8 cellular contexts compared by ENCODE assay signal in the genomic region with DNA sequence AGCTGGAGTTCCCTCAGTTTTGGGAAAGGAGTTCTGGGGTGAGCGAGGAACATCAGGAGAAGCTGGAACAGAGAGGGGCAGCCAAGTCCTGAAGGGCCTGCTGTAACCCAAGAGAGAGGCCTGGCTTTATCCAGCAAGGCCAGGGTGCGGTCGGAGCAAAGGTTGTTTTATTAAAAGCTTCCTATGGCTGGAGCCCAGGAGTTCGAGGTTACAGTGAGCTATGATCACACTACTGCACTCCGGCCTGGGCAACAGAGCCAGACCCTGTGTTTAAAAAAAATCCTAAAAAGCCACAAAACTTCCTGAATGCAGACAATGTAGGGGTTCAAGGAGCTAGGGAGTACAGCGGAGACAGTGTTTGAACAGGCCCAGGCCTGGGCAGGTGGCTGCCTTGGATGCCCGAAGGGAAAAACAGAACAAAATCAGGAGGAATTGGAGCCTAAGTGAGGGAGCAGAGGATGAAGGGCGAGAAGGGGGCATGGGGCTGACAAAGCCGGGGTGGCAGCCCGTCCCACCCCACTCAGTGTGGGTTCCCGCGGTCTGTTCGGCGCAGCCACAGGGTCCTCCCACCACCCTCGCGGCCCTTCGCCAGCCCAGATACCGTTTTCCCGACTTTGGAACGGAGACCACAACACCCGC. TPM values are rescaled to one million over a fixed set of nuclear protein-coding genes. Genes with fewer than 3 reads are reported as not detected.
DNase-seq lines count a peak whose midpoint lies in the region; ATAC-seq, FAIRE-seq and TF ChIP-seq lines count a peak whose summit lies in the region.

No MANE protein-coding gene starts in this region.

- no peak for DNase-seq in IMR-90
- no peak for DNase-seq in astrocyte (ENCODE audit: low read depth)
- DNase-seq in stromal cell of bone marrow (ENCODE audit: low read depth) = peak; percentile 31
- DNase-seq in NCI-H146 (lab: John Stamatoyannopoulos, UW) = no peak

- peak overlapping the region; percentile 94 for H2BK120ac ChIP-seq in IMR-90 (ENCODE audit: low read depth, low read length)

- H4K5ac ChIP-seq in IMR-90 (ENCODE audit: low read depth, low read length) = peak overlapping the region; percentile 81

- H4K20me1 ChIP-seq in IMR-90 (ENCODE audit: insufficient read depth, low read length) (no peaks in the 10 kb centered on the region), astrocyte (ENCODE audit: insufficient read depth, low read length) (no peaks in the 10 kb centered on the region)

- peak overlapping the region; percentile 98 for H3K27ac ChIP-seq in ACC112 (ENCODE audit: low read depth, low read length)
- peak overlapping the region; percentile 99 for H3K27ac ChIP-seq in IMR-90 (ENCODE audit: insufficient read depth, low read length)
- peak overlapping the region; percentile 100 for H3K27ac ChIP-seq in astrocyte (ENCODE audit: low read depth, low read length)
- peak overlapping the region; percentile 99 for H3K27ac ChIP-seq in layer of hippocampus (ENCODE audit: low read depth, low read length)

- peak; percentile 52 for TF ChIP-seq POLR2A in IMR-90 (IDR thresholded peaks at IDR 0.05; ENCODE audit: low read depth, low read length)

- H2AK5ac ChIP-seq in IMR-90 (ENCODE audit: low read depth, low read length) = peak overlapping the region; percentile 100

- H3K14ac ChIP-seq in IMR-90 (replicated peaks; ENCODE audit: low read depth, low read length) = peak overlapping the region; percentile 98

- TF ChIP-seq CTCF in IMR-90 (conservative IDR thresholded peaks at IDR 0.05; ENCODE audit: low read depth, low read length) (no peak), astrocyte (IDR thresholded peaks at IDR 0.05; ENCODE audit: insufficient read depth, low read depth, low read length) (no peak)

- WGBS in IMR-90 (ENCODE audit: extremely low coverage in 2 of 2, insufficient read length in 1 of 2), 2 experiments = 3% methylated on average over 12 of the region's 21 CpGs; no CpG with 5 or more reads in 1 of the 2 experiments

- peak overlapping the region; percentile 88 for H3K4me3 ChIP-seq in ACC112 (ENCODE audit: low read depth, low read length)
- peak overlapping the region; percentile 73 for H3K4me3 ChIP-seq in IMR-90 (ENCODE audit: insufficient read depth, low read depth, low read length)
- peak overlapping the region; percentile 72 for H3K4me3 ChIP-seq in astrocyte (ENCODE audit: insufficient read depth, low read depth, low read length)

- H3K4me2 ChIP-seq in IMR-90 (ENCODE audit: low read depth, low read length) (peak overlapping the region; percentile 96), astrocyte (ENCODE audit: low read length) (peak overlapping the region; percentile 98)

- peak overlapping the region; percentile 98 for H2BK5ac ChIP-seq in IMR-90 (ENCODE audit: low read depth, low read length, poor library complexity, severe bottlenecking)

- H3K56ac ChIP-seq in IMR-90 (ENCODE audit: extremely low read depth, insufficient read depth, low read length) = peak overlapping the region; percentile 96

- dilution Hi-C loops in IMR-90 (cut with HindIII; ENCODE audit: low sequenced_read_pairs, unreplicated experiment) = no loop called here

- peak overlapping the region; percentile 82 for H3K4me3 Mint-ChIP-seq in astrocyte (ENCODE audit: unreplicated experiment)

- H3K4me1 Mint-ChIP-seq in astrocyte (ENCODE audit: low read depth, unreplicated experiment) = peaks cover 34% of the 10 kb centered on the region

- H3K27ac Mint-ChIP-seq in astrocyte (ENCODE audit: unreplicated experiment) = peak overlapping the region; percentile 98

- peak overlapping the region; percentile 83 for H3K18ac ChIP-seq in IMR-90 (ENCODE audit: low read depth, low read length)

- H3K79me2 ChIP-seq in ACC112 (ENCODE audit: control insufficient read depth, insufficient read depth, low read length, unreplicated experiment) = peaks cover 60% of the 10 kb centered on the region
- H3K79me2 ChIP-seq in astrocyte (ENCODE audit: insufficient read depth, low read length) = peaks cover 64% of the 10 kb centered on the region

- H3K27me3 ChIP-seq in ACC112 (ENCODE audit: insufficient read depth, low read length) (no peaks in the 10 kb centered on the region), IMR-90 (ENCODE audit: control insufficient read depth, insufficient read depth, low read length) (no peaks in the 10 kb centered on the region), astrocyte (ENCODE audit: insufficient read depth, low read length) (no peaks in the 10 kb centered on the region), layer of hippocampus (ENCODE audit: control insufficient read depth, insufficient read depth, low read length) (no peaks in the 10 kb centered on the region)

- peak overlapping the region; percentile 98 for H3K23ac ChIP-seq in IMR-90 (ENCODE audit: low read depth, low read length)

- TF ChIP-seq RAD21 in IMR-90 (IDR thresholded peaks at IDR 0.05; ENCODE audit: low read length) = no peak; the same call in 1 of the 2 replicates

- H2BK20ac ChIP-seq in IMR-90 (ENCODE audit: low read depth, low read length) = peak overlapping the region; percentile 46

- peak overlapping the region; percentile 100 for H2AK9ac ChIP-seq in IMR-90 (replicated peaks; ENCODE audit: low read depth, low read length, poor library complexity)

- H3K4me1 ChIP-seq in ACC112 (ENCODE audit: control insufficient read depth, insufficient read depth, low read length, unreplicated experiment) (peaks cover 58% of the 10 kb centered on the region), IMR-90 (ENCODE audit: control insufficient read depth, insufficient read depth, low read length) (peaks cover 23% of the 10 kb centered on the region), astrocyte (ENCODE audit: insufficient read depth, low read length) (peaks cover 56% of the 10 kb centered on the region)

- TSS peak; percentile 94 for BruUV-seq in IMR-90 (replicated peaks; lab: Mats Ljungman, UMichigan)

- peaks cover 4% of the 10 kb centered on the region for H3K9me1 ChIP-seq in IMR-90 (ENCODE audit: insufficient read depth, low read length)

- H3K4ac ChIP-seq in IMR-90 (ENCODE audit: low read depth, low read length) = peak overlapping the region; percentile 99

- ATAC-seq in GM19372 (IDR thresholded peaks at IDR 0.05; ENCODE audit: low read depth, unreplicated experiment) (peak; percentile 21), IMR-90 (ENCODE audit: low read depth) (no peak), GM19467 (IDR thresholded peaks at IDR 0.05; ENCODE audit: unreplicated experiment) (no peak)

- peak overlapping the region; percentile 86 for H3K9ac ChIP-seq in IMR-90 (ENCODE audit: low read depth, low read length)
- H3K9ac ChIP-seq in astrocyte (ENCODE audit: low read length) = peak overlapping the region; percentile 99

- in situ Hi-C loops in IMR-90 (cut with MboI; ENCODE audit: low sequenced_read_pairs) = no loop called here

- no peak for FAIRE-seq in astrocyte (lab: Jason Lieb, UNC)

- H4K91ac ChIP-seq in IMR-90 (ENCODE audit: insufficient read depth, low read depth, low read length) = peak overlapping the region; percentile 93

- peak overlapping the region; percentile 88; the same call in 2 of the 3 replicates for H2BK15ac ChIP-seq in IMR-90 (ENCODE audit: low read depth, low read length)

- H3K36me3 ChIP-seq in ACC112 (ENCODE audit: insufficient read depth, low read length) (no peaks in the 10 kb centered on the region), IMR-90 (ENCODE audit: control insufficient read depth, insufficient read depth, low read length) (no peaks in the 10 kb centered on the region), astrocyte (ENCODE audit: insufficient read depth, low read length) (no peaks in the 10 kb centered on the region)

- intact Hi-C loops in IMR-90 (cut with micrococcal nuclease) = loop anchor here (1.0 kb wide), 1 partner anchor 16 kb away; no protein-coding TSS in a partner anchor

- H2AFZ ChIP-seq in ACC112 (ENCODE audit: low read length, unreplicated experiment) = no peak overlapping the region
- peak overlapping the region; percentile 96 for H2AFZ ChIP-seq in IMR-90 (replicated peaks; ENCODE audit: low read length, poor library complexity)
- H2AFZ ChIP-seq in astrocyte (ENCODE audit: low read depth, low read length) = peak overlapping the region; percentile 22

- H4K8ac ChIP-seq in IMR-90 (ENCODE audit: low read depth in 2 of 2, low read length in 2 of 2) = peak overlapping the region; percentile 99 to 100

- CTCF ChIA-PET in IMR-90 (lab: Yijun Ruan, JAX) = interaction anchor here (0.7 kb wide), 1 partner anchor 15 kb away, joined by 3 read pairs; no protein-coding TSS in a partner anchor

- H3K9me3 ChIP-seq in IMR-90 (ENCODE audit: control insufficient read depth, insufficient read depth, low read length) = no peaks in the 10 kb centered on the region
- H3K9me3 ChIP-seq in astrocyte (ENCODE audit: insufficient read depth, low read depth, low read length) = no peaks in the 10 kb centered on the region

- peaks cover 2% of the 10 kb centered on the region for H3K36me3 Mint-ChIP-seq in astrocyte (ENCODE audit: low read depth, unreplicated experiment)

- H3K79me1 ChIP-seq in IMR-90 (ENCODE audit: low read depth in 1 of 2, low read length in 2 of 2) = peaks cover 7 to 68% of the 10 kb centered on the region in 2 experiments; a peak in 3 of 4 replicates

- POLR2A ChIA-PET in IMR-90 (lab: Charles Lee; ENCODE audit: unreplicated experiment) = interaction anchor here (0.9 to 7.2 kb wide), 6 partner anchors 9 to 54 kb away, joined by 3 to 494 read pairs (median 14); partner anchors contain the start of genes MALAT1 and NEAT1

- H3K27me3 Mint-ChIP-seq in astrocyte (ENCODE audit: low read depth, unreplicated experiment) = no peaks in the 10 kb centered on the region

- H3K9me3 Mint-ChIP-seq in astrocyte (ENCODE audit: unreplicated experiment) = no peaks in the 10 kb centered on the region

TF ChIP-seq in IMR-90, 13 proteins besides CTCF, POLR2A, EP300 and RAD21:
- TF ChIP-seq CHD1 (IDR thresholded peaks at IDR 0.05; ENCODE audit: low read depth, low read length) (peak; percentile 78), RCOR1 (IDR thresholded peaks at IDR 0.05; ENCODE audit: insufficient replicate concordance, low read length) (no peak)

RNA-seq across cellular contexts. Expression of gene MALAT1, which starts 22.1 kb away (rescaled TPM):
- total RNA-seq in IMR-90 (2012; rRNA removed) (3,569 and 5,244 TPM in 2 replicates), astrocyte (7,772 and 8,991 TPM in 2 replicates)
- 430 and 636 TPM in 2 replicates for polyA plus RNA-seq in IMR-90 (2012; rRNA removed)
- polyA plus RNA-seq in IMR-90 (2012; cell fraction: cytosol; rRNA removed) = 4.7 and 16.7 TPM in 2 replicates
- 481 and 5,232 TPM in 2 replicates for polyA plus RNA-seq in IMR-90 (2012; cell fraction: nucleus; rRNA removed; ENCODE audit: low replicate concordance)

RNA-seq across cellular contexts. Expression of gene SCYL1, which starts 48.1 kb away (rescaled TPM):
- total RNA-seq in IMR-90 (2012; rRNA removed) (95.8 and 96.4 TPM in 2 replicates), astrocyte (106 and 128 TPM in 2 replicates)
- 150 and 172 TPM in 2 replicates for polyA plus RNA-seq in IMR-90 (2012; rRNA removed)
- polyA plus RNA-seq in IMR-90 (2012; cell fraction: cytosol; rRNA removed) = 166 and 172 TPM in 2 replicates
- 173 and 359 TPM in 2 replicates for polyA plus RNA-seq in IMR-90 (2012; cell fraction: nucleus; rRNA removed; ENCODE audit: low replicate concordance)

RNA-seq across cellular contexts. Expression of gene NEAT1, which starts 54.2 kb away (rescaled TPM):
- 30.1 and 38.0 TPM in 2 replicates for total RNA-seq in IMR-90 (2012; rRNA removed)
- 56.3 and 114 TPM in 2 replicates for polyA plus RNA-seq in IMR-90 (2012; rRNA removed)
- polyA plus RNA-seq in IMR-90 (2012; cell fraction: cytosol; rRNA removed) = 12.5 and 21.1 TPM in 2 replicates
- polyA plus RNA-seq in IMR-90 (2012; cell fraction: nucleus; rRNA removed; ENCODE audit: low replicate concordance) = 237 and 1,050 TPM in 2 replicates
- 202 and 317 TPM in 2 replicates for total RNA-seq in astrocyte
